In the genomic region with DNA sequence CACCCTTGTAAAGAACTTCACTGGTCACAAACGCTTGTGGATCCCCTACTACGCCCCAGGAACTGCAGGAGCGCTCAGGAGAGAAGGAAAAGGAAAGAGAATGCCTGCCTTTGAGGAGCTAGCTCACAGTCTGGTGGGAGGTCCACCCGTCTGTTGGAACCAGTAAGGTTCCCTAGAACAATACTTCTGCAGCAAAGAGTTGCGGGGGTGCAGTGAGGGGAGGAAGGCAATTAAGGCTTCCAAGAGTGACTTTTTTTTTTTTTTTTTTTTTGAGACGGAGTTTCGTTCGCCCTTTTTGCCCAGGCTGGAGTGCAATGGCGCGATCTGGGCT, we compare ENCODE assay signal across 9 cellular contexts. TPM values are rescaled to one million over a fixed set of nuclear protein-coding genes. Genes with fewer than 3 reads are reported as not detected.
DNase-seq lines count a peak whose midpoint lies in the region; ATAC-seq and FAIRE-seq lines count a peak whose summit lies in the region.
"Had no signal": no experiment of that assay in that cellular context is flagged by ENCODE, and none has a peak within 500 bp of the region (broad histone marks: within the 10 kb centered on the region; RNA-seq: fewer than 3 reads in every experiment).

No MANE protein-coding gene starts in this region.

- H3K27me3 Mint-ChIP-seq in T-helper 2 cell treated with Interferon-gamma antibody and Interleukin-4, amounts not matched to agents 5 μg/mL and 100 μg/mL, for 36 hours (ENCODE audit: low read depth) = no peaks in the 10 kb centered on the region
- H3K27me3 Mint-ChIP-seq in activated T-helper 2 cell treated with anti-CD3 and anti-CD28 coated beads, Interferon-gamma antibody, Interleukin-2, Interleukin-4, amounts not matched to agents 10 μg/mL and 5 μg/mL and 100 μg/mL, durations not matched to agents 14 hours and 24 hours and 36 hours (ENCODE audit: low read depth) = no peaks in the 10 kb centered on the region

- no peaks in the 10 kb centered on the region for H3K9me3 Mint-ChIP-seq in T-helper 2 cell treated with Interferon-gamma antibody and Interleukin-4, amounts not matched to agents 5 μg/mL and 100 μg/mL, for 36 hours
- no peaks in the 10 kb centered on the region for H3K9me3 Mint-ChIP-seq in activated T-helper 2 cell treated with anti-CD3 and anti-CD28 coated beads, Interferon-gamma antibody, Interleukin-2, Interleukin-4, amounts not matched to agents 10 μg/mL and 5 μg/mL and 100 μg/mL, durations not matched to agents 14 hours and 24 hours and 36 hours

- H3K9ac ChIP-seq in iPS-15b (ENCODE audit: low read depth, low read length) = peak overlapping the region; percentile 90

- peak; percentile 21 for ATAC-seq in HG02981 (IDR thresholded peaks at IDR 0.05; ENCODE audit: unreplicated experiment)
- peak; percentile 15 for ATAC-seq in stimulated activated naive CD8-positive, alpha-beta T cell treated with anti-CD3 and anti-CD28 coated beads, Interleukin-15, Interleukin-2, amounts not matched to agents 100 U/mL and 50 U/mL, for 24 hours

- FAIRE-seq in RCC 7860 (lab: Jason Lieb, UNC) = no peak
- FAIRE-seq: colon had no signal

- no peaks in the 10 kb centered on the region for H3K4me1 ChIP-seq in iPS-15b (ENCODE audit: control insufficient read depth, insufficient read depth, low read length)

- peaks cover 8% of the 10 kb centered on the region for H3K4me1 Mint-ChIP-seq in T-helper 2 cell treated with Interferon-gamma antibody and Interleukin-4, amounts not matched to agents 5 μg/mL and 100 μg/mL, for 36 hours (ENCODE audit: low read depth)
- H3K4me1 Mint-ChIP-seq in activated T-helper 2 cell treated with anti-CD3 and anti-CD28 coated beads, Interferon-gamma antibody, Interleukin-2, Interleukin-4, amounts not matched to agents 10 μg/mL and 5 μg/mL and 100 μg/mL, durations not matched to agents 14 hours and 24 hours and 36 hours (ENCODE audit: low read depth) = peaks cover 12% of the 10 kb centered on the region

- no peak for DNase-seq in T-helper 2 cell treated with Interferon-gamma antibody and Interleukin-4, amounts not matched to agents 5 μg/mL and 100 μg/mL, for 36 hours (ENCODE audit: low spot score)
- DNase-seq in T-helper 2 cell (no peak), RCC 7860 (ENCODE audit: low spot score) (no peak), AML-193 (lab: John Stamatoyannopoulos, UW) (no peak)
- DNase-seq in activated T-helper 2 cell treated with anti-CD3 and anti-CD28 coated beads, Interferon-gamma antibody, Interleukin-2, Interleukin-4, amounts not matched to agents 10 μg/mL and 5 μg/mL and 100 μg/mL, durations not matched to agents 14 hours and 24 hours and 36 hours (ENCODE audit: low spot score) = no peak
- DNase-seq in stimulated activated naive CD8-positive, alpha-beta T cell treated with anti-CD3 and anti-CD28 coated beads, Interleukin-15, Interleukin-2, amounts not matched to agents 100 U/mL and 50 U/mL, for 24 hours = no peak

- no peaks in the 10 kb centered on the region for H3K36me3 Mint-ChIP-seq in T-helper 2 cell treated with Interferon-gamma antibody and Interleukin-4, amounts not matched to agents 5 μg/mL and 100 μg/mL, for 36 hours (ENCODE audit: low read depth)
- peaks cover 7% of the 10 kb centered on the region for H3K36me3 Mint-ChIP-seq in activated T-helper 2 cell treated with anti-CD3 and anti-CD28 coated beads, Interferon-gamma antibody, Interleukin-2, Interleukin-4, amounts not matched to agents 10 μg/mL and 5 μg/mL and 100 μg/mL, durations not matched to agents 14 hours and 24 hours and 36 hours (ENCODE audit: low read depth)

- peak overlapping the region; percentile 75 for H3K27ac Mint-ChIP-seq in T-helper 2 cell treated with Interferon-gamma antibody and Interleukin-4, amounts not matched to agents 5 μg/mL and 100 μg/mL, for 36 hours
- H3K27ac Mint-ChIP-seq in activated T-helper 2 cell treated with anti-CD3 and anti-CD28 coated beads, Interferon-gamma antibody, Interleukin-2, Interleukin-4, amounts not matched to agents 10 μg/mL and 5 μg/mL and 100 μg/mL, durations not matched to agents 14 hours and 24 hours and 36 hours = peak overlapping the region; percentile 77

- peaks cover 5% of the 10 kb centered on the region for H3K36me3 ChIP-seq in iPS-15b (ENCODE audit: control insufficient read depth, insufficient read depth, low read length)

- peak overlapping the region; percentile 86 for H3K4me3 Mint-ChIP-seq in T-helper 2 cell treated with Interferon-gamma antibody and Interleukin-4, amounts not matched to agents 5 μg/mL and 100 μg/mL, for 36 hours
- peak overlapping the region; percentile 84 for H3K4me3 Mint-ChIP-seq in activated T-helper 2 cell treated with anti-CD3 and anti-CD28 coated beads, Interferon-gamma antibody, Interleukin-2, Interleukin-4, amounts not matched to agents 10 μg/mL and 5 μg/mL and 100 μg/mL, durations not matched to agents 14 hours and 24 hours and 36 hours (ENCODE audit: low read depth)

- no peaks in the 10 kb centered on the region for H3K9me3 ChIP-seq in iPS-15b (ENCODE audit: control insufficient read depth, insufficient read depth, low read length)

- H3K27me3 ChIP-seq in iPS-15b (ENCODE audit: control insufficient read depth, insufficient read depth, low read length) = no peaks in the 10 kb centered on the region

- H3K4me3 ChIP-seq in iPS-15b (ENCODE audit: low read depth, low read length) = peak overlapping the region; percentile 77

- intact Hi-C loops in activated T-helper 2 cell treated with anti-CD3 and anti-CD28 coated beads, Interferon-gamma antibody, Interleukin-2, Interleukin-4, amounts not matched to agents 10 μg/mL and 5 μg/mL and 100 μg/mL, durations not matched to agents 14 hours and 24 hours and 36 hours (cut with micrococcal nuclease) = loop anchor here (10.0 kb wide), 2 partner anchors 142 to 958 kb away; no protein-coding TSS in a partner anchor

RNA-seq across cellular contexts. Expression of a gene that starts 0.3 kb away (rescaled TPM):
- total RNA-seq in activated T-helper 2 cell treated with anti-CD3 and anti-CD28 coated beads, Interferon-gamma antibody, Interleukin-2, Interleukin-4, amounts not matched to agents 10 μg/mL and 5 μg/mL and 100 μg/mL, durations not matched to agents 14 hours and 24 hours and 36 hours = 7.7 and 9.3 TPM in 2 replicates

RNA-seq across cellular contexts. Expression of a gene that starts 6.6 kb away (rescaled TPM):
- total RNA-seq in activated T-helper 2 cell treated with anti-CD3 and anti-CD28 coated beads, Interferon-gamma antibody, Interleukin-2, Interleukin-4, amounts not matched to agents 10 μg/mL and 5 μg/mL and 100 μg/mL, durations not matched to agents 14 hours and 24 hours and 36 hours = 21.3 and 22.6 TPM in 2 replicates
